In genomic region chr12:123269395-123269892, GRCh38 we compare ENCODE assay signal across 8 cellular contexts. TPM values are rescaled to one million over a fixed set of nuclear protein-coding genes. Genes with fewer than 3 reads are reported as not detected.
DNase-seq lines count a peak whose midpoint lies in the region; ATAC-seq and TF ChIP-seq lines count a peak whose summit lies in the region.

No MANE protein-coding gene starts in this region.

- peak in 3 of 5 donors; percentile 28 to 59 (median 34) for DNase-seq in CD8-positive, alpha-beta memory T cell
- DNase-seq in activated CD4-positive, alpha-beta memory T cell treated with anti-CD3 and anti-CD28 coated beads for 36 hours: peak; percentile 55
- DNase-seq in endodermal cell (peak; percentile 92), lung (ENCODE audit: low spot score) (no peak)

- POLR2A ChIA-PET in CD8-positive, alpha-beta memory T cell (lab: Charles Lee): no interaction called here
- POLR2A ChIA-PET in activated CD4-positive, alpha-beta memory T cell treated with anti-CD3 and anti-CD28 coated beads for 36 hours (lab: Charles Lee): interaction anchor here (0.9 to 3.4 kb wide), 3 partner anchors 36 to 313 kb away, joined by 4 to 12 read pairs (median 4); partner anchors contain the start of genes MPHOSPH9 and MTRFR

- H3K4me3 ChIP-seq in CD8-positive, alpha-beta memory T cell (ENCODE audit: low read length): peak overlapping the region; percentile 63
- peak overlapping the region; percentile 94 for H3K4me3 ChIP-seq in endodermal cell (ENCODE audit: low read length)
- no peak overlapping the region for H3K4me3 ChIP-seq in lung

- peaks cover 18 to 23% (median 20%) of the 10 kb centered on the region in 3 donors for H3K4me1 Mint-ChIP-seq in CD8-positive, alpha-beta memory T cell
- H3K4me1 Mint-ChIP-seq in IgD-negative memory B cell (peaks cover 7 to 10% (median 8%) of the 10 kb centered on the region in 3 donors), endodermal cell (peaks cover 10% of the 10 kb centered on the region)
- peaks cover 19% of the 10 kb centered on the region for H3K4me1 Mint-ChIP-seq in activated CD4-positive, alpha-beta memory T cell treated with anti-CD3 and anti-CD28 coated beads for 36 hours (ENCODE audit: low read depth)
- peaks cover 28% of the 10 kb centered on the region for H3K4me1 Mint-ChIP-seq in stimulated activated memory B cell treated with anti-CD40 and anti-IgM and Interleukin-4, amounts not matched to agents 10 μg/mL and 1 μg/mL and 100 μg/mL, for 72 hours

- H3K4me1 ChIP-seq in CD8-positive, alpha-beta memory T cell (ENCODE audit: insufficient read depth, low read length): peaks cover 24% of the 10 kb centered on the region
- H3K4me1 ChIP-seq in endodermal cell (ENCODE audit: control insufficient read depth, insufficient read depth, low read length): peaks cover 4% of the 10 kb centered on the region
- H3K4me1 ChIP-seq in lung (ENCODE audit: control insufficient read depth in 2 of 2, insufficient read depth in 2 of 2, low read length in 2 of 2): peaks cover 0 to 15% of the 10 kb centered on the region in 2 donors

- peak overlapping the region; percentile 87 for H3K9ac ChIP-seq in endodermal cell (ENCODE audit: extremely low read depth, low read length, poor library complexity, severe bottlenecking)

- TF ChIP-seq CTCF in endodermal cell (conservative IDR thresholded peaks at IDR 0.05) (peak; percentile 44), lung (IDR thresholded peaks at IDR 0.05; ENCODE audit: control extremely low read depth, extremely low read depth) (no peak)

- intact Hi-C loops in activated CD4-positive, alpha-beta memory T cell treated with anti-CD3 and anti-CD28 coated beads for 36 hours (cut with micrococcal nuclease): no loop called here

- H3K36me3 Mint-ChIP-seq in CD8-positive, alpha-beta memory T cell: peaks cover 0 to 1% (median 0%) of the 10 kb centered on the region in 3 donors
- H3K36me3 Mint-ChIP-seq in IgD-negative memory B cell (no peaks in the 10 kb centered on the region), endodermal cell (ENCODE audit: low read depth) (peaks cover 23% of the 10 kb centered on the region)
- peaks cover 2% of the 10 kb centered on the region for H3K36me3 Mint-ChIP-seq in activated CD4-positive, alpha-beta memory T cell treated with anti-CD3 and anti-CD28 coated beads for 36 hours
- H3K36me3 Mint-ChIP-seq in stimulated activated memory B cell treated with anti-CD40 and anti-IgM and Interleukin-4, amounts not matched to agents 10 μg/mL and 1 μg/mL and 100 μg/mL, for 72 hours: peaks cover 8% of the 10 kb centered on the region

- H3K36me3 ChIP-seq in CD8-positive, alpha-beta memory T cell (ENCODE audit: insufficient read depth, low read length): no peaks in the 10 kb centered on the region
- peaks cover 15% of the 10 kb centered on the region for H3K36me3 ChIP-seq in endodermal cell (ENCODE audit: control insufficient read depth, insufficient read depth, low read length)
- H3K36me3 ChIP-seq in lung (ENCODE audit: control insufficient read depth in 2 of 2, insufficient read depth in 2 of 2, low read length in 2 of 2): peaks cover 0 to 18% of the 10 kb centered on the region in 2 donors

- no peaks in the 10 kb centered on the region for H3K9me3 ChIP-seq in CD8-positive, alpha-beta memory T cell (ENCODE audit: low read length)
- H3K9me3 ChIP-seq in endodermal cell (ENCODE audit: control insufficient read depth, low read length): no peaks in the 10 kb centered on the region
- no peaks in the 10 kb centered on the region for H3K9me3 ChIP-seq in lung (ENCODE audit: control insufficient read depth in 2 of 2, insufficient read depth in 1 of 2, low read length in 1 of 2)

- H3K27me3 Mint-ChIP-seq in CD8-positive, alpha-beta memory T cell: no peaks in the 10 kb centered on the region
- no peaks in the 10 kb centered on the region for H3K27me3 Mint-ChIP-seq in IgD-negative memory B cell
- no peaks in the 10 kb centered on the region for H3K27me3 Mint-ChIP-seq in activated CD4-positive, alpha-beta memory T cell treated with anti-CD3 and anti-CD28 coated beads for 36 hours
- no peaks in the 10 kb centered on the region for H3K27me3 Mint-ChIP-seq in endodermal cell (ENCODE audit: insufficient read depth)
- no peaks in the 10 kb centered on the region for H3K27me3 Mint-ChIP-seq in stimulated activated memory B cell treated with anti-CD40 and anti-IgM and Interleukin-4, amounts not matched to agents 10 μg/mL and 1 μg/mL and 100 μg/mL, for 72 hours

- H3K27ac ChIP-seq in CD8-positive, alpha-beta memory T cell (ENCODE audit: low read depth, low read length): no peak overlapping the region
- H3K27ac ChIP-seq in endodermal cell (ENCODE audit: low read depth, low read length): peak overlapping the region; percentile 99
- H3K27ac ChIP-seq in lung (ENCODE audit: low read depth in 1 of 2, low read length in 1 of 2): peak overlapping the region; percentile 71 to 82

- CTCF ChIA-PET in CD8-positive, alpha-beta memory T cell (lab: Charles Lee): interaction anchor here (1.2 to 1.7 kb wide), 3 partner anchors 26 to 312 kb away, joined by 3 to 6 read pairs (median 6); no protein-coding TSS in a partner anchor
- CTCF ChIA-PET in activated CD4-positive, alpha-beta memory T cell treated with anti-CD3 and anti-CD28 coated beads for 36 hours (lab: Charles Lee): interaction anchor here (0.6 to 1.9 kb wide), 7 partner anchors 12 to 352 kb away, joined by 3 to 9 read pairs (median 3); partner anchors contain the start of gene SBNO1

- peak overlapping the region; percentile 77 to 89 (median 85) for H3K4me3 Mint-ChIP-seq in CD8-positive, alpha-beta memory T cell
- H3K4me3 Mint-ChIP-seq in IgD-negative memory B cell (peak overlapping the region; percentile 77 to 93 (median 92)), endodermal cell (peak overlapping the region; percentile 93)
- H3K4me3 Mint-ChIP-seq in activated CD4-positive, alpha-beta memory T cell treated with anti-CD3 and anti-CD28 coated beads for 36 hours: peak overlapping the region; percentile 77
- peak overlapping the region; percentile 79 for H3K4me3 Mint-ChIP-seq in stimulated activated memory B cell treated with anti-CD40 and anti-IgM and Interleukin-4, amounts not matched to agents 10 μg/mL and 1 μg/mL and 100 μg/mL, for 72 hours

- H3K27me3 ChIP-seq in CD8-positive, alpha-beta memory T cell (ENCODE audit: insufficient read depth, low read length, poor library complexity, severe bottlenecking): no peaks in the 10 kb centered on the region
- H3K27me3 ChIP-seq in endodermal cell (ENCODE audit: control insufficient read depth, insufficient read depth, low read length, poor library complexity, severe bottlenecking): no peaks in the 10 kb centered on the region
- H3K27me3 ChIP-seq in lung (ENCODE audit: control insufficient read depth, insufficient read depth): no peaks in the 10 kb centered on the region

- peaks cover 0 to under 1% (median 0%) of the 10 kb centered on the region in 5 donors for H3K9me3 Mint-ChIP-seq in CD8-positive, alpha-beta memory T cell
- H3K9me3 Mint-ChIP-seq in IgD-negative memory B cell (no peaks in the 10 kb centered on the region), endodermal cell (no peaks in the 10 kb centered on the region)
- H3K9me3 Mint-ChIP-seq in activated CD4-positive, alpha-beta memory T cell treated with anti-CD3 and anti-CD28 coated beads for 36 hours: no peaks in the 10 kb centered on the region
- no peaks in the 10 kb centered on the region for H3K9me3 Mint-ChIP-seq in stimulated activated memory B cell treated with anti-CD40 and anti-IgM and Interleukin-4, amounts not matched to agents 10 μg/mL and 1 μg/mL and 100 μg/mL, for 72 hours

- H3K27ac Mint-ChIP-seq in CD8-positive, alpha-beta memory T cell: peak overlapping the region in 2 of 8 donors; percentile 52 to 78
- H3K27ac Mint-ChIP-seq in IgD-negative memory B cell (peak overlapping the region in 1 of 3 donors; percentile 68), endodermal cell (peak overlapping the region; percentile 97)
- no peak overlapping the region for H3K27ac Mint-ChIP-seq in activated CD4-positive, alpha-beta memory T cell treated with anti-CD3 and anti-CD28 coated beads for 36 hours
- H3K27ac Mint-ChIP-seq in stimulated activated memory B cell treated with anti-CD40 and anti-IgM and Interleukin-4, amounts not matched to agents 10 μg/mL and 1 μg/mL and 100 μg/mL, for 72 hours: peak overlapping the region; percentile 62

- 22 to 24% methylated on average over 18 to 32 of the region's 32 CpGs for WGBS in endodermal cell (ENCODE audit: insufficient coverage in 1 of 2, insufficient read length in 1 of 2), 2 experiments
- WGBS in lung, 2 donors: 3 to 8% methylated on average over 32 of the region's 32 CpGs

- ATAC-seq in lung (ENCODE audit: insufficient read depth, low FRiP score): no peak
- peak; percentile 18 for ATAC-seq in stimulated activated memory B cell treated with anti-CD40 and anti-IgM and Interleukin-4, amounts not matched to agents 10 μg/mL and 1 μg/mL and 100 μg/mL, for 72 hours
- no peak for ATAC-seq in HG03520 (IDR thresholded peaks at IDR 0.05; ENCODE audit: unreplicated experiment)
- no peak for ATAC-seq in HG02870 (IDR thresholded peaks at IDR 0.05; ENCODE audit: unreplicated experiment)

RNA-seq across cellular contexts. Expression of gene CDK2AP1, which starts 2.2 kb away (rescaled TPM):
- 10 to 100 TPM; 56.3 to 57.7 TPM for total RNA-seq in CD8-positive, alpha-beta memory T cell
- 9.1 TPM for polyA plus RNA-seq in CD8-positive, alpha-beta memory T cell
- 1.9 TPM for polyA plus RNA-seq in IgD-negative memory B cell
- total RNA-seq in activated CD4-positive, alpha-beta memory T cell treated with anti-CD3 and anti-CD28 coated beads for 36 hours: 10 to 100 TPM; 40.1 to 42.5 TPM
- total RNA-seq in endodermal cell: 100 to 1,000 TPM; 102 to 127 TPM
- 197 TPM for polyA plus RNA-seq in endodermal cell (2013, experiment 1 of 2)
- 198 TPM for polyA plus RNA-seq in endodermal cell (2013, experiment 2 of 2)
- total RNA-seq in lung: 100 to 1,000 TPM in 1 of 2 donors, 10 to 100 TPM in 1; 86.1 to 101 TPM
- polyA plus RNA-seq in lung: 100 to 1,000 TPM in 1 of 2 donors, 10 to 100 TPM in 1; 80.8 to 166 TPM

RNA-seq across cellular contexts. Expression of gene MTRFR, which starts 36.2 kb away (rescaled TPM):
- total RNA-seq in CD8-positive, alpha-beta memory T cell: 10 to 100 TPM; 26.6 TPM
- polyA plus RNA-seq in CD8-positive, alpha-beta memory T cell: 51.4 TPM
- polyA plus RNA-seq in IgD-negative memory B cell (54.9 TPM), lung (10 to 100 TPM in 1 of 2 donors, 1 to 10 TPM in 1; 8.8 to 20.8 TPM)
- total RNA-seq in activated CD4-positive, alpha-beta memory T cell treated with anti-CD3 and anti-CD28 coated beads for 36 hours: 10 to 100 TPM; 28.4 to 28.8 TPM
- total RNA-seq in endodermal cell (10 to 100 TPM; 16.2 to 19.3 TPM), lung (10 to 100 TPM; 11.7 to 21.6 TPM)
- 14.1 TPM for polyA plus RNA-seq in endodermal cell (2013, experiment 1 of 2)
- 17.1 TPM for polyA plus RNA-seq in endodermal cell (2013, experiment 2 of 2)

RNA-seq across cellular contexts. Expression of gene MPHOSPH9, which starts 36.5 kb away (rescaled TPM):
- total RNA-seq in CD8-positive, alpha-beta memory T cell: 10 to 100 TPM; 67.3 to 74.8 TPM
- polyA plus RNA-seq in CD8-positive, alpha-beta memory T cell: 31.0 TPM
- polyA plus RNA-seq in IgD-negative memory B cell (20.0 TPM), lung (1 to 10 TPM; 5.0 to 5.1 TPM)
- 10 to 100 TPM; 88.8 to 97.6 TPM for total RNA-seq in activated CD4-positive, alpha-beta memory T cell treated with anti-CD3 and anti-CD28 coated beads for 36 hours
- total RNA-seq in endodermal cell (10 to 100 TPM; 68.4 to 85.3 TPM), lung (10 to 100 TPM; 19.8 to 56.9 TPM)
- 50.8 TPM for polyA plus RNA-seq in endodermal cell (2013, experiment 1 of 2)
- polyA plus RNA-seq in endodermal cell (2013, experiment 2 of 2): 62.6 TPM
